Comparison of ENCODE assay signal across 15 cellular contexts in the genomic region with DNA sequence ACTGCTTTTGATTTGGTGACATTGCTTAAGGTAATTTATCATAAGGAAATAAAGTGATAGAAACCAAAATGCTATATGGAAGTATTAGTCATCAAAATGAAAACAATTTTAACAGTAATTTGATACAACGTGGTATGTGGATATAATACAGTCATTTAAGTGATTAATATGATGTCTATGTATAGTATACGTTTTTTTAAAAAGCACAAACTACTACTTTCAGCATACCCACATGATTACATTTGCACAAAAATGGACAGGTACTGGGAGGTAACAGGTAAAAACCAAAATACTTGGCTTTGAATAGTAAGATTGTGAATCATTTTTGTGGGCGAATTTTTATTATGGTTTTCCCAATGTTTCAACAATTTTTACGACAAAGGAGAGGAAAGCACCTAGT.
A peak's percentile ranks its signal among the peaks of the same experiment; 100 is the strongest.
DNase-seq lines count a peak whose midpoint lies in the region; ATAC-seq and TF ChIP-seq lines count a peak whose summit lies in the region.
"Had no signal": no experiment of that assay in that cellular context is flagged by ENCODE, and none has a peak within 500 bp of the region (broad histone marks: within the 10 kb centered on the region; RNA-seq: fewer than 3 reads in every experiment).

No MANE protein-coding gene starts in this region.

- CTCF ChIA-PET in mammary epithelial cell (lab: Charles Lee; ENCODE audit: low non-redundant PET): no interaction called here
- CTCF ChIA-PET in OCI-LY7 (lab: Charles Lee; ENCODE audit: unreplicated experiment): no interaction called here

- no peak for TF ChIP-seq POLR2A in breast epithelium (IDR thresholded peaks at IDR 0.05)

- no peak overlapping the region for H3K4me3 ChIP-seq in mammary epithelial cell (replicated peaks in 1 of 3; ENCODE audit: insufficient read depth in 1 of 3, low read depth in 2 of 3, low read length in 3 of 3)
- H3K4me3 ChIP-seq in breast epithelium: no peak overlapping the region
- no peak overlapping the region for H3K4me3 ChIP-seq in RWPE2 (ENCODE audit: severe bottlenecking)
- H3K4me3 ChIP-seq in fibroblast of lung (replicated peaks in 1 of 4; ENCODE audit: control extremely low read depth in 1 of 4, insufficient read depth in 1 of 4, low read depth in 3 of 4, low read length in 4 of 4): no peak overlapping the region
- no peak overlapping the region for H3K4me3 ChIP-seq in OCI-LY7 (ENCODE audit: low read depth, low read length, poor library complexity, severe bottlenecking)

- dilution Hi-C loops in mammary epithelial cell (cut with HindIII; ENCODE audit: low sequenced_read_pairs): loop anchor here (10.0 kb wide), 1 partner anchor 119 kb away; no protein-coding TSS in a partner anchor

- H3K4me2 ChIP-seq in mammary epithelial cell (ENCODE audit: insufficient read depth, low read depth, low read length) (peak overlapping the region; percentile 42), fibroblast of lung (ENCODE audit: extremely low read depth, insufficient read depth, low read length) (peak overlapping the region; percentile 21), OCI-LY7 (ENCODE audit: low read length) (no peak overlapping the region)

- H3K27me3 Mint-ChIP-seq in natural killer cell (ENCODE audit: low read depth in 2 of 2): peaks cover 0 to 7% of the 10 kb centered on the region in 2 donors

- H3K27me3 ChIP-seq in mammary epithelial cell (ENCODE audit: insufficient read depth, low read length) (no peaks in the 10 kb centered on the region), breast epithelium (no peaks in the 10 kb centered on the region), RWPE2 (ENCODE audit: insufficient read depth, poor library complexity, severe bottlenecking) (no peaks in the 10 kb centered on the region), fibroblast of lung (ENCODE audit: control insufficient read depth, insufficient read depth, low read length) (no peaks in the 10 kb centered on the region)

- peak overlapping the region; percentile 14 for H3K9ac ChIP-seq in mammary epithelial cell (ENCODE audit: insufficient read depth, low read length)
- no peak overlapping the region for H3K9ac ChIP-seq in fibroblast of lung (ENCODE audit: insufficient read depth, low read length)

- peaks cover 65% of the 10 kb centered on the region for H3K79me2 ChIP-seq in mammary epithelial cell (ENCODE audit: insufficient read depth, low read length)
- no peaks in the 10 kb centered on the region for H3K79me2 ChIP-seq in fibroblast of lung (ENCODE audit: control insufficient read depth, insufficient read depth, low read length)
- H3K79me2 ChIP-seq in OCI-LY7 (ENCODE audit: insufficient read depth, low read depth, low read length): no peaks in the 10 kb centered on the region

- H3K4me1 Mint-ChIP-seq in natural killer cell: no peaks in the 10 kb centered on the region

- H3K9me3 ChIP-seq in mammary epithelial cell (replicated peaks; ENCODE audit: insufficient read depth, low read length) (no peaks in the 10 kb centered on the region), breast epithelium (no peaks in the 10 kb centered on the region), RWPE2 (ENCODE audit: severe bottlenecking) (no peaks in the 10 kb centered on the region), fibroblast of lung (ENCODE audit: control insufficient read depth, insufficient read depth, low read depth, low read length) (no peaks in the 10 kb centered on the region), OCI-LY7 (ENCODE audit: low read length) (no peaks in the 10 kb centered on the region)
- H3K9me3 ChIP-seq: Caco-2 had no signal

- H3K27ac ChIP-seq in mammary epithelial cell (ENCODE audit: insufficient read depth, low read depth, low read length) (peak overlapping the region; percentile 76), breast epithelium (no peak overlapping the region), RWPE2 (ENCODE audit: poor library complexity, severe bottlenecking) (peak overlapping the region; percentile 71), fibroblast of lung (ENCODE audit: insufficient read depth, low read length) (no peak overlapping the region), OCI-LY7 (ENCODE audit: low read depth, low read length, poor library complexity, severe bottlenecking) (no peak overlapping the region)
- H3K27ac ChIP-seq: 22Rv1 had no signal

- peak; percentile 92 for ATAC-seq in RWPE2 (ENCODE audit: low read depth)
- ATAC-seq in natural killer cell: no peak
- no peak for ATAC-seq in GM18907 (IDR thresholded peaks at IDR 0.05; ENCODE audit: unreplicated experiment)

- DNase-seq in mammary epithelial cell: peak; percentile 88
- no peak for DNase-seq in breast epithelium (ENCODE audit: low spot score in 2 of 2)
- no peak for DNase-seq in RWPE2 (ENCODE audit: low spot score)
- DNase-seq in fibroblast of lung (ENCODE audit: low read depth in 2 of 2): no peak
- no peak for DNase-seq in Kasumi-1 (lab: John Stamatoyannopoulos, UW)
- DNase-seq in natural killer cell: no peak
- no peak for DNase-seq in OCI-LY7 (ENCODE audit: low spot score)
- DNase-seq: Caco-2, KBM-7, NCI-H1048, NCI-H1694, NCI-H446 treated with DMSO at 0.1 percent for 48 hours, NCI-H774 had no signal

- H4K20me1 ChIP-seq in mammary epithelial cell (ENCODE audit: insufficient read depth, low read length) (no peaks in the 10 kb centered on the region), fibroblast of lung (ENCODE audit: control insufficient read depth, extremely low read depth, insufficient read depth, low read length) (no peaks in the 10 kb centered on the region), OCI-LY7 (ENCODE audit: insufficient read depth, low read length) (no peaks in the 10 kb centered on the region)

- H3K9me3 Mint-ChIP-seq in natural killer cell: no peaks in the 10 kb centered on the region

- 2% methylated on average over 4 of the region's 4 CpGs for WGBS in mammary epithelial cell (ENCODE audit: low coverage, missing lambda C conversion rate)

- in situ Hi-C loops in mammary epithelial cell (cut with MboI; ENCODE audit: low sequenced_read_pairs in 2 of 2): loop anchor here (10.0 to 25.0 kb wide), 2 partner anchors 119 to 651 kb away; no protein-coding TSS in a partner anchor

- H3K4me3 Mint-ChIP-seq in natural killer cell: no peak overlapping the region

- H3K9me2 ChIP-seq in OCI-LY7 (ENCODE audit: insufficient read depth, low read length): no peaks in the 10 kb centered on the region

- no peaks in the 10 kb centered on the region for H3K36me3 Mint-ChIP-seq in natural killer cell

- peaks cover 10% of the 10 kb centered on the region for H3K36me3 ChIP-seq in mammary epithelial cell (ENCODE audit: insufficient read depth, low read length)
- no peaks in the 10 kb centered on the region for H3K36me3 ChIP-seq in breast epithelium
- H3K36me3 ChIP-seq in RWPE2 (ENCODE audit: low read depth): peaks cover 11% of the 10 kb centered on the region
- no peaks in the 10 kb centered on the region for H3K36me3 ChIP-seq in fibroblast of lung (ENCODE audit: control insufficient read depth, insufficient read depth, low read length)
- H3K36me3 ChIP-seq in OCI-LY7 (ENCODE audit: insufficient read depth, low read length): no peaks in the 10 kb centered on the region

- no peak overlapping the region for H3K27ac Mint-ChIP-seq in natural killer cell

- H2AFZ ChIP-seq in mammary epithelial cell (ENCODE audit: low read depth, low read length): no peak overlapping the region
- no peak overlapping the region for H2AFZ ChIP-seq in fibroblast of lung (ENCODE audit: low read length)
- H2AFZ ChIP-seq in OCI-LY7 (ENCODE audit: low read length): no peak overlapping the region

- no peak for TF ChIP-seq CTCF in mammary epithelial cell (conservative IDR thresholded peaks at IDR 0.05 in 1 of 2, IDR thresholded peaks at IDR 0.05 in 1 of 2; ENCODE audit: extremely low read depth in 1 of 2, insufficient read depth in 1 of 2, low read depth in 1 of 2, low read length in 2 of 2)
- TF ChIP-seq CTCF in breast epithelium (IDR thresholded peaks at IDR 0.05): no peak
- no peak for TF ChIP-seq CTCF in RWPE2 (IDR thresholded peaks at IDR 0.05; ENCODE audit: poor library complexity, severe bottlenecking)
- no peak for TF ChIP-seq CTCF in fibroblast of lung (conservative IDR thresholded peaks at IDR 0.05 in 1 of 2, IDR thresholded peaks at IDR 0.05 in 1 of 2; ENCODE audit: low read depth in 1 of 2, low read length in 2 of 2)
- no peak for TF ChIP-seq CTCF in natural killer cell (IDR thresholded peaks at IDR 0.05)
- no peak for TF ChIP-seq CTCF in OCI-LY7 (conservative IDR thresholded peaks at IDR 0.05; ENCODE audit: low read length)

- intact Hi-C loops in mammary epithelial cell (cut with micrococcal nuclease) (no loop called here), breast epithelium (cut with DNase I; ENCODE audit: low total_unique reads) (no loop called here), natural killer cell (cut with micrococcal nuclease) (no loop called here), OCI-LY7 (cut with micrococcal nuclease; ENCODE audit: unreplicated experiment) (no loop called here)

- BruUV-seq in mammary epithelial cell (replicated peaks; lab: Mats Ljungman, UMichigan) (no TSS peak), OCI-LY7 (replicated peaks; lab: Mats Ljungman, UMichigan) (no TSS peak)

- H3K4me1 ChIP-seq in mammary epithelial cell (ENCODE audit: insufficient read depth, low read length) (peaks cover 52% of the 10 kb centered on the region), breast epithelium (peaks cover 0 to 14% of the 10 kb centered on the region in 2 donors), RWPE2 (ENCODE audit: insufficient read depth, poor library complexity, severe bottlenecking) (peaks cover 44% of the 10 kb centered on the region), fibroblast of lung (ENCODE audit: control insufficient read depth, extremely low read depth, insufficient read depth, low read length) (peaks cover 2% of the 10 kb centered on the region), OCI-LY7 (ENCODE audit: insufficient read depth, low read length, poor library complexity, severe bottlenecking) (no peaks in the 10 kb centered on the region)

- POLR2A ChIA-PET in OCI-LY7 (lab: Charles Lee): interaction anchor here (0.6 to 1.9 kb wide), 3 partner anchors 14 to 235 kb away, joined by 3 to 8 read pairs (median 5); no protein-coding TSS in a partner anchor

Comparison
In these comparisons a context has a peak if more than half of its experiments do, and no peak if none do; other contexts are left out.
1. H3K27ac ChIP-seq: peak in mammary epithelial cell (single experiment) and RWPE2 (single experiment); none in breast epithelium (0 of 2), fibroblast of lung (single experiment) and OCI-LY7 (single experiment).